In the genomic region with DNA sequence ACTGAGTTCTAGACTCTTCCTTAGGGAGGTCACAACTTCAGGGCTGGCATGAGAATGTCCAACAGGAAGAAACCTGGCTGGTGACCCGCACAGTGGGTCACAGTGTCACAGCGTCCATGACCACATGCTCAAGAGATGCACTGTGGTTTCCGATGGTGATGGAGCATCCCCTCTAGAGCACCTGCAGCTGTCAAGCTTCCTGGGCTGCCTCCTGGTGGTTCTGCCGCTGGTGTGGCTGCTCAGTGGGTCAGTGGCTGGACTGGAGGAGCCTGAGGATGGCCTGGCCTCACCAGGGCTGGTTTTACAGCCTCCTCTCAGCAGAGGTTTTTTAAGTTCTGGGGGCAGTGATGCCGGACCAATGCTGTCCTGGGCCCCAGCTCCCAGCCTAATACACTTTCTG, we compare ENCODE assay signal across 16 cellular contexts.
"Had no signal": no experiment of that assay in that cellular context is flagged by ENCODE, and none has a peak within 500 bp of the region (broad histone marks: within the 10 kb centered on the region; RNA-seq: fewer than 3 reads in every experiment).

No MANE protein-coding gene starts in this region.

- H3K4me3 ChIP-seq: coronary artery, left lung, transverse colon, vagina had no signal

- DNase-seq: activated CD4-positive, alpha-beta memory T cell treated with anti-CD3 and anti-CD28 coated beads, Interleukin-2, amount 10 ng/mL, durations not matched to agents 7 days and 5 days; activated CD4-positive, alpha-beta T cell treated with anti-CD3 and anti-CD28 coated beads for 36 hours; activated effector memory CD4-positive, alpha-beta T cell treated with anti-CD3 and anti-CD28 coated beads, Interleukin-2, amount 50 U/mL, for 16 hours; activated T-cell treated with anti-CD3 and anti-CD28 coated beads, Interleukin-2, amount 50 U/mL, for 24 hours; central memory CD4-positive, alpha-beta T cell; foreskin fibroblast; hippocampal formation; naive thymus-derived CD4-positive, alpha-beta T cell; stimulated activated CD4-positive, alpha-beta T cell treated with anti-CD3 and anti-CD28 coated beads, Interleukin-2, amount 100 ng/mL, for 48 hours; transverse colon had no signal

- FAIRE-seq: keratinocyte had no signal

- ATAC-seq: activated CD4-positive, alpha-beta T cell treated with anti-CD3 and anti-CD28 coated beads for 36 hours; activated naive CD4-positive, alpha-beta T cell treated with anti-CD3 and anti-CD28 coated beads, Interleukin-2, amount 50 U/mL, for 72 hours; left lung; naive thymus-derived CD4-positive, alpha-beta T cell; stimulated activated memory B cell treated with anti-CD40 and anti-IgM and Interleukin-4, amounts not matched to agents 10 μg/mL and 1 μg/mL and 100 μg/mL, for 72 hours had no signal

- H3K36me3 ChIP-seq: left lung, transverse colon, vagina had no signal

- H3K27ac ChIP-seq: coronary artery, left lung, transverse colon, vagina had no signal

- H3K9me3 ChIP-seq: left lung, transverse colon, vagina had no signal

- H3K4me1 ChIP-seq: left lung, transverse colon, vagina had no signal

- H3K27me3 ChIP-seq: left lung, transverse colon, vagina had no signal
